Comparison of ENCODE assay signal across 28 cellular contexts in the genomic region with DNA sequence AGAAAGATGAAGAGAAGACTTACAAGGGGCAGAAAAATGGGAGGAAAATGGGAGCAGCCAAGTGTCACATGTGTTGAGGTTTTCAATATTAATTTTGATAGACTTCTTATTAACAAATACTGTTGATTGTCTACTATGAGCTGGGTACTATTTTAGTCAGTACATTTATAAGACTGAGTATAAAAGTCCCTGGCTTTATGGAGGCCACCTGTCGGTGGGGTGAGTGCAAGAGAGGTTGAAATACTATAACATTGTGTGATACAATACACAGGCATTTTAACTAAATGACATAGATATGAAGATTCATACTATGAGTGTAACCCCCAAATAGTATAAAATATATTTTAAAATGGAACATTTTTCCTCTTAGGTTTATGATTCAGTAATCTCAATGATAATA. TPM values are rescaled to one million over a fixed set of nuclear protein-coding genes. Genes with fewer than 3 reads are reported as not detected.
"Had no signal": no experiment of that assay in that cellular context is flagged by ENCODE, and none has a peak within 500 bp of the region (broad histone marks: within the 10 kb centered on the region; RNA-seq: fewer than 3 reads in every experiment).

No MANE protein-coding gene starts in this region.

- H3K27me3 ChIP-seq: SJSA1 had no signal

- H3K36me3 ChIP-seq: SJSA1 had no signal

- H3K27ac ChIP-seq: SJSA1, SK-N-MC had no signal

- H3K9me3 ChIP-seq: SJSA1 had no signal

- H3K4me3 ChIP-seq: SJSA1, SK-N-MC had no signal

- DNase-seq: IMR-90, Kasumi-1, KG1, MM.1S, NCI-H1092 treated with DMSO at 0.1 percent for 48 hours, NCI-H1436, NCI-H187, NCI-H2029, NCI-H2081 treated with DMSO at 0.1 percent for 48 hours, NCI-H2171, NCI-H226, NCI-H446, NCI-H510A, NCI-H524 treated with DMSO at 0.1 percent for 48 hours, NCI-H69, NCI-H774, OCI-M1, Right ventricle myocardium superior, RPMI8226, SIG-M5, SW 1271, T-cell had no signal

- H3K4me1 ChIP-seq: SJSA1 had no signal

- ATAC-seq: HepG2, T-cell had no signal

- FAIRE-seq: HepG2, RCC 7860 had no signal

RNA-seq across cellular contexts. Expression of a gene that starts 29.9 kb away (rescaled TPM):
- total RNA-seq: HepG2, HT1080, IMR-90, M059J, Right ventricle myocardium superior, SJSA1, T-cell had no signal
- polyA plus RNA-seq: HepG2, IMR-90 had no signal
